In the genomic region with DNA sequence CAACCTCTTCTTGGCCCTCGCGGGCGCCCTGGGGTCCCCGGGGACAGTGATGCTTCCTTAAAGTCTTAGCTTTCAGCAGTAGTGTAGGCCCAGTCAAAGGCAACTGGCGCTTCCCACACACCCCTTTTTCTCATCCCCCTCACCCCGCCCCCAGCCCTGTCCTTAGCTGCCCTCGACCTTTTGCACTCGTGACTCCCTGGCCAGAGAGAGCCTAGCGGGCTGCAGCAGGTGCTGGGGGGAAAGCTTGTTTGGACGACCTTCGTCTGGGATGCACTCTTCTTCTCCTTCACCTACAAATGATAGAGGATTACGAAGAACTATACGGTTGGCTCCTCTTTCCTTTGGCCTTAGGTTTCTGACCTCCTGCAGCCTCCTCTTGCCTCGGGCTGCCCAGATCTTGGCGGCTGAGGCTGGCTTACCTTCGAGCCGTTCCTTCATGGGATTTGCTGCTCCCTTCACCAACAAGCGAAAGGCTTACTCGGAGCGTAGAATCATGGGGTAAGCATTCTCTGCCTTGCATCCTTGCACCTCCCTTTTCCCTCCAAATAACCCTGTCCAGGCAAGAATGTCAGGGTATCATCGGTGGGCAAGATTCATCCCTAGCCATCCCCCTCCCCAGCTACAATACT, we compare ENCODE assay signal across 8 cellular contexts. TPM values are rescaled to one million over a fixed set of nuclear protein-coding genes. Genes with fewer than 3 reads are reported as not detected.
A peak's percentile ranks its signal among the peaks of the same experiment; 100 is the strongest.
DNase-seq lines count a peak whose midpoint lies in the region; ATAC-seq and TF ChIP-seq lines count a peak whose summit lies in the region.

No MANE protein-coding gene starts in this region.

- in situ Hi-C loops in brain microvascular endothelial cell (cut with HindIII; ENCODE audit: low pct_ligation_motif_present, low sequenced_read_pairs), result no loop called here

- TF ChIP-seq CTCF in brain microvascular endothelial cell (IDR thresholded peaks at IDR 0.05; ENCODE audit: low read depth, low read length, missing control alignments) (no peak), thoracic aorta (IDR thresholded peaks at IDR 0.05) (no peak)

- POLR2A ChIA-PET in activated CD4-positive, alpha-beta T cell treated with anti-CD3 and anti-CD28 coated beads for 36 hours (lab: Charles Lee), result interaction anchor here (0.9 to 1.5 kb wide), 3 partner anchors 11 to 48 kb away, joined by 3 read pairs; a partner anchor contains a TSS

- peak overlapping the region; percentile 89 for H3K4me3 Mint-ChIP-seq in activated CD4-positive, alpha-beta T cell treated with anti-CD3 and anti-CD28 coated beads for 36 hours

- no peak for DNase-seq in activated CD4-positive, alpha-beta T cell treated with anti-CD3 and anti-CD28 coated beads for 36 hours
- DNase-seq in activated CD4-positive, alpha-beta T cell treated with anti-CD3 and anti-CD28 coated beads, Interleukin-2, amount 50 U/mL, for 1 hour, result no peak
- no peak for DNase-seq in brain microvascular endothelial cell
- DNase-seq in left lobe of liver (ENCODE audit: low spot score), result peak; percentile 79
- no peak for DNase-seq in thoracic aorta (ENCODE audit: low spot score)
- DNase-seq in cerebellar nuclear complex (lab: John Stamatoyannopoulos, UW), result no peak
- no peak for DNase-seq in GDM1 (lab: John Stamatoyannopoulos, UW)

- peak overlapping the region; percentile 70 for H3K9ac ChIP-seq in HUES6 (ENCODE audit: low read length)

- H3K9me3 Mint-ChIP-seq in activated CD4-positive, alpha-beta T cell treated with anti-CD3 and anti-CD28 coated beads for 36 hours (ENCODE audit: low read depth), result no peaks in the 10 kb centered on the region

- peaks cover 8% of the 10 kb centered on the region; the same call in 1 of the 2 replicates for H3K4me1 ChIP-seq in HUES6 (ENCODE audit: control insufficient read depth, insufficient read depth, low read length)
- peaks cover 10 to 23% of the 10 kb centered on the region in 2 donors for H3K4me1 ChIP-seq in thoracic aorta (ENCODE audit: control insufficient read depth in 1 of 2, low read depth in 2 of 2)

- H3K4me3 ChIP-seq in HUES6 (ENCODE audit: low read depth, low read length) (peak overlapping the region; percentile 76), brain microvascular endothelial cell (ENCODE audit: low read depth, low read length) (peak overlapping the region; percentile 86), thoracic aorta (peak overlapping the region; percentile 98)

- H3K36me3 ChIP-seq in HUES6 (ENCODE audit: control insufficient read depth, insufficient read depth, low read length), result peaks cover 27% of the 10 kb centered on the region
- H3K36me3 ChIP-seq in brain microvascular endothelial cell (replicated peaks), result peaks cover 29% of the 10 kb centered on the region
- peaks cover 3% of the 10 kb centered on the region for H3K36me3 ChIP-seq in thoracic aorta

- H3K27me3 Mint-ChIP-seq in activated CD4-positive, alpha-beta T cell treated with anti-CD3 and anti-CD28 coated beads for 36 hours, result no peaks in the 10 kb centered on the region

- H3K27me3 ChIP-seq in HUES6 (ENCODE audit: control insufficient read depth, insufficient read depth, low read length) (no peaks in the 10 kb centered on the region), brain microvascular endothelial cell (replicated peaks) (no peaks in the 10 kb centered on the region), thoracic aorta (replicated peaks; ENCODE audit: insufficient read depth) (no peaks in the 10 kb centered on the region)

- H3K27ac Mint-ChIP-seq in activated CD4-positive, alpha-beta T cell treated with anti-CD3 and anti-CD28 coated beads for 36 hours, result peak overlapping the region; percentile 34

- H3K36me3 Mint-ChIP-seq in activated CD4-positive, alpha-beta T cell treated with anti-CD3 and anti-CD28 coated beads for 36 hours (ENCODE audit: low read depth), result peaks cover 12% of the 10 kb centered on the region

- H3K27ac ChIP-seq in HUES6 (ENCODE audit: low read depth, low read length) (no peak overlapping the region), brain microvascular endothelial cell (no peak overlapping the region), thoracic aorta (peak overlapping the region; percentile 95 to 98)

- intact Hi-C loops in activated CD4-positive, alpha-beta T cell treated with anti-CD3 and anti-CD28 coated beads for 36 hours (cut with DNase I, micrococcal nuclease), result loop anchor here (1.0 to 10.0 kb wide), 11 partner anchors 9 to 201 kb away; a partner anchor contains a TSS

- H3K9me3 ChIP-seq in HUES6 (ENCODE audit: control insufficient read depth, insufficient read depth, low read depth, low read length), result no peaks in the 10 kb centered on the region
- no peaks in the 10 kb centered on the region for H3K9me3 ChIP-seq in thoracic aorta

- CTCF ChIA-PET in activated CD4-positive, alpha-beta T cell treated with anti-CD3 and anti-CD28 coated beads for 36 hours (lab: Charles Lee), result interaction anchor here (0.5 to 5.1 kb wide), 13 partner anchors 10 to 182 kb away, joined by 3 to 26 read pairs (median 4); a partner anchor contains a TSS

- H3K4me1 Mint-ChIP-seq in activated CD4-positive, alpha-beta T cell treated with anti-CD3 and anti-CD28 coated beads for 36 hours, result peaks cover 9% of the 10 kb centered on the region

- no peak for ATAC-seq in activated CD4-positive, alpha-beta T cell treated with anti-CD3 and anti-CD28 coated beads for 36 hours
- ATAC-seq in left lobe of liver, result peak; percentile 73
- ATAC-seq in thoracic aorta (ENCODE audit: insufficient number of reproducible peaks, low FRiP score, low read depth), result no peak

RNA-seq across cellular contexts. Expression of a gene that starts 0.8 kb away (rescaled TPM):
- total RNA-seq in activated CD4-positive, alpha-beta T cell treated with anti-CD3 and anti-CD28 coated beads for 36 hours, result 1 to 10 TPM; 5.2 to 7.5 TPM
- total RNA-seq in left lobe of liver (24.8 TPM), thoracic aorta (10 to 100 TPM; 14.6 to 26.3 TPM)

RNA-seq across cellular contexts. Expression of a gene that starts 9.4 kb away (rescaled TPM):
- total RNA-seq in activated CD4-positive, alpha-beta T cell treated with anti-CD3 and anti-CD28 coated beads for 36 hours, result 10 to 100 TPM; 29.2 to 31.0 TPM
- total RNA-seq in left lobe of liver, result 12.9 TPM
- total RNA-seq in thoracic aorta, result 10 to 100 TPM; 30.9 to 36.3 TPM

RNA-seq across cellular contexts. Expression of a gene that starts 32.6 kb away (rescaled TPM):
- total RNA-seq in activated CD4-positive, alpha-beta T cell treated with anti-CD3 and anti-CD28 coated beads for 36 hours, result 100 to 1,000 TPM; 197 to 293 TPM
- total RNA-seq in left lobe of liver (67.4 TPM), thoracic aorta (100 to 1,000 TPM; 120 to 143 TPM)

RNA-seq across cellular contexts. Expression of a gene that starts 37.7 kb away (rescaled TPM):
- total RNA-seq in activated CD4-positive, alpha-beta T cell treated with anti-CD3 and anti-CD28 coated beads for 36 hours, result 1 to 10 TPM in 1 of 2 experiments, under 1 TPM in 1; 0.53 to 1.3 TPM
- total RNA-seq in left lobe of liver, result 227 TPM
- not detected for total RNA-seq in thoracic aorta

RNA-seq across cellular contexts. Expression of a gene that starts 43.4 kb away (rescaled TPM):
- 10 to 100 TPM; 69.1 to 76.0 TPM for total RNA-seq in activated CD4-positive, alpha-beta T cell treated with anti-CD3 and anti-CD28 coated beads for 36 hours
- total RNA-seq in left lobe of liver (16.0 TPM), thoracic aorta (10 to 100 TPM in 1 of 2 donors, 1 to 10 TPM in 1; 8.7 to 17.2 TPM)

Comparison
In these comparisons a context has a peak if more than half of its experiments do, and no peak if none do; other contexts are left out.
1. H3K27ac ChIP-seq: peak in thoracic aorta (2 of 2); none in HUES6 (single experiment) and brain microvascular endothelial cell (single experiment).
2. Peak in every context shown above with its lines, with median percentiles within 50 percentile points of each other: H3K4me3 ChIP-seq.